In the genomic region with DNA sequence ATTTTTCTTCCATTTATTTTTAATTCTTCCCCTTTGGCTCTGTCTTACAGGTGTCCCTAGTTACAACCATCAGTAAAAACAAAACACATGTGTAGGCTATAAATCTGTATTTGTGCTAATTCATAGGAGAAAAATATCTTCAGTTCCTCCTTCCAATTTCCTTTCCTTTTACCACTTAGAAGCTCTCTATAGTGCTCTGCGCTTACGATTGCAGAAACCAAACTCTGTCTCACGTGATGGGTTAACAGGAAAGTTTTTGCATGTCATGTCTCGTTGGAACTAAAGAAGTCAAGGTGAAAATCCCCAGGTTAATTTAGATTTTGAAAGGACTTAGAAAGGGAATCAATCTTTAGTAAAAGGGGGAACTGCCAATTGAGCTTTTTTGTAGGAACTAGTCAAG, we compare ENCODE assay signal across 21 cellular contexts.
DNase-seq lines count a peak whose midpoint lies in the region; ATAC-seq and TF ChIP-seq lines count a peak whose summit lies in the region.
"Had no signal": no experiment of that assay in that cellular context is flagged by ENCODE, and none has a peak within 500 bp of the region (broad histone marks: within the 10 kb centered on the region; RNA-seq: fewer than 3 reads in every experiment).

No MANE protein-coding gene starts in this region.

- CTCF ChIA-PET in OCI-LY7 (lab: Charles Lee; ENCODE audit: unreplicated experiment): no interaction called here

- peak; percentile 20 for DNase-seq in NOMO-1 treated with DMSO at 0.1 percent for 48 hours (lab: John Stamatoyannopoulos, UW; ENCODE audit: unreplicated experiment)
- no peak for DNase-seq in NOMO-1 treated with dmso at 0.1 percent for 144 hours (lab: John Stamatoyannopoulos, UW; ENCODE audit: unreplicated experiment)
- peak; percentile 18 for DNase-seq in MM.1S
- DNase-seq in OCI-LY7 (ENCODE audit: low spot score): no peak
- DNase-seq in immature natural killer cell: no peak
- DNase-seq in A172 (ENCODE audit: low spot score): no peak
- no peak for DNase-seq in esophagus squamous epithelium (lab: John Stamatoyannopoulos, UW)
- DNase-seq: activated CD4-positive, alpha-beta T cell treated with anti-CD3 and anti-CD28 coated beads, Interleukin-2, amount 50 U/mL, for 1 hour; anterior cingulate cortex; CD4-positive, alpha-beta T cell; GDM1; HFFc6; hippocampal formation; Kasumi-1; left ventricle myocardium inferior; NCI-H1694 treated with DMSO at 0.1 percent for 48 hours; NCI-H510A treated with DMSO at 0.1 percent for 48 hours had no signal

- H3K4me2 ChIP-seq in MM.1S (ENCODE audit: low read depth, low read length): no peak overlapping the region
- H3K4me2 ChIP-seq in OCI-LY7 (ENCODE audit: low read length): no peak overlapping the region

- no peaks in the 10 kb centered on the region for H3K27me3 ChIP-seq in MM.1S (replicated peaks; ENCODE audit: insufficient read depth, low read length)
- no peaks in the 10 kb centered on the region for H3K27me3 ChIP-seq in esophagus squamous epithelium

- no peak overlapping the region for H3K9ac ChIP-seq in MM.1S (ENCODE audit: low read length)

- 36 to 47% methylated on average over 4 of the region's 4 CpGs for WGBS in esophagus squamous epithelium, 2 donors

- BruUV-seq in OCI-LY7 (replicated peaks; lab: Mats Ljungman, UMichigan): no TSS peak

- H3K79me2 ChIP-seq in MM.1S (ENCODE audit: low read length): no peaks in the 10 kb centered on the region
- no peaks in the 10 kb centered on the region for H3K79me2 ChIP-seq in OCI-LY7 (ENCODE audit: insufficient read depth, low read depth, low read length)

- TF ChIP-seq POLR2A in esophagus squamous epithelium (IDR thresholded peaks at IDR 0.05): no peak

- H3K9me3 ChIP-seq in MM.1S (replicated peaks; ENCODE audit: insufficient read depth, low read length) (no peaks in the 10 kb centered on the region), OCI-LY7 (ENCODE audit: low read length) (no peaks in the 10 kb centered on the region), esophagus squamous epithelium (no peaks in the 10 kb centered on the region)
- H3K9me3 ChIP-seq: left ventricle myocardium inferior had no signal

- no peaks in the 10 kb centered on the region for H3K27me3 Mint-ChIP-seq in immature natural killer cell (ENCODE audit: low read depth in 3 of 3)
- H3K27me3 Mint-ChIP-seq: CD4-positive, alpha-beta T cell; dendritic cell treated with granulocyte-macrophage colony-stimulating factor and Interleukin-4, amounts not matched to agents 40 ng/mL and 50 ng/mL, for 4 days had no signal

- TF ChIP-seq CTCF in MM.1S (IDR thresholded peaks at IDR 0.05; ENCODE audit: low read length) (no peak), OCI-LY7 (conservative IDR thresholded peaks at IDR 0.05; ENCODE audit: low read length) (no peak), esophagus squamous epithelium (IDR thresholded peaks at IDR 0.05) (no peak)

- H4K20me1 ChIP-seq in MM.1S (ENCODE audit: insufficient read depth, low read length) (no peaks in the 10 kb centered on the region), OCI-LY7 (ENCODE audit: insufficient read depth, low read length) (no peaks in the 10 kb centered on the region)

- intact Hi-C loops in OCI-LY7 (cut with micrococcal nuclease; ENCODE audit: unreplicated experiment): no loop called here
- intact Hi-C loops in esophagus squamous epithelium (cut with DNase I): no loop called here

- H3K36me3 ChIP-seq in MM.1S (replicated peaks; ENCODE audit: insufficient read depth, low read length) (no peaks in the 10 kb centered on the region), OCI-LY7 (ENCODE audit: insufficient read depth, low read length) (no peaks in the 10 kb centered on the region), esophagus squamous epithelium (no peaks in the 10 kb centered on the region)
- H3K36me3 ChIP-seq: left ventricle myocardium inferior had no signal

- H3K9me3 Mint-ChIP-seq in immature natural killer cell: peaks cover 0 to 2% (median 0%) of the 10 kb centered on the region in 6 donors
- H3K9me3 Mint-ChIP-seq: dendritic cell treated with granulocyte-macrophage colony-stimulating factor and Interleukin-4, amounts not matched to agents 40 ng/mL and 50 ng/mL, for 4 days; HFFc6 had no signal

- no peak overlapping the region for H3K4me3 ChIP-seq in MM.1S (ENCODE audit: low read length)
- no peak overlapping the region for H3K4me3 ChIP-seq in OCI-LY7 (ENCODE audit: low read depth, low read length, poor library complexity, severe bottlenecking)
- no peak overlapping the region for H3K4me3 ChIP-seq in esophagus squamous epithelium
- H3K4me3 ChIP-seq: left ventricle myocardium inferior had no signal

- H3K4me1 ChIP-seq in MM.1S (ENCODE audit: low read length) (peaks cover 16% of the 10 kb centered on the region), OCI-LY7 (ENCODE audit: insufficient read depth, low read length, poor library complexity, severe bottlenecking) (no peaks in the 10 kb centered on the region), esophagus squamous epithelium (no peaks in the 10 kb centered on the region)
- H3K4me1 ChIP-seq: left ventricle myocardium inferior had no signal

- POLR2A ChIA-PET in OCI-LY7 (lab: Charles Lee): interaction anchor here (0.6 to 1.0 kb wide), 4 partner anchors 8 to 42 kb away, joined by 3 to 6 read pairs (median 4); no protein-coding TSS in a partner anchor

- no peaks in the 10 kb centered on the region for H3K9me2 ChIP-seq in MM.1S (replicated peaks; ENCODE audit: insufficient read depth, low read length)
- H3K9me2 ChIP-seq in OCI-LY7 (ENCODE audit: insufficient read depth, low read length): no peaks in the 10 kb centered on the region

- peak overlapping the region; percentile 20; the same call in 1 of the 2 replicates for H3K27ac ChIP-seq in MM.1S (ENCODE audit: low read length)
- H3K27ac ChIP-seq in OCI-LY7 (ENCODE audit: low read depth, low read length, poor library complexity, severe bottlenecking): no peak overlapping the region
- H3K27ac ChIP-seq in esophagus squamous epithelium: no peak overlapping the region
- H3K27ac ChIP-seq: 22Rv1, left ventricle myocardium inferior had no signal

- no peaks in the 10 kb centered on the region for H3K4me1 Mint-ChIP-seq in immature natural killer cell

- H3F3A ChIP-seq in MM.1S (ENCODE audit: insufficient read depth, low read length): no peaks in the 10 kb centered on the region

- H3K27ac Mint-ChIP-seq in immature natural killer cell: no peak overlapping the region
- H3K27ac Mint-ChIP-seq: CD4-positive, alpha-beta T cell; dendritic cell treated with granulocyte-macrophage colony-stimulating factor and Interleukin-4, amounts not matched to agents 40 ng/mL and 50 ng/mL, for 4 days; HFFc6 had no signal

- no peak overlapping the region for H3K4me3 Mint-ChIP-seq in immature natural killer cell
- H3K4me3 Mint-ChIP-seq: CD4-positive, alpha-beta T cell; dendritic cell treated with granulocyte-macrophage colony-stimulating factor and Interleukin-4, amounts not matched to agents 40 ng/mL and 50 ng/mL, for 4 days; HFFc6 had no signal

- H3K36me3 Mint-ChIP-seq in immature natural killer cell: no peaks in the 10 kb centered on the region

- ATAC-seq in HG02678 (IDR thresholded peaks at IDR 0.05; ENCODE audit: unreplicated experiment): peak; percentile 67
- ATAC-seq: Right ventricle myocardium inferior had no signal

- no peak overlapping the region for H2AFZ ChIP-seq in MM.1S (ENCODE audit: low read length)
- no peak overlapping the region for H2AFZ ChIP-seq in OCI-LY7 (ENCODE audit: low read length)

Comparison
In these comparisons a context has a peak if more than half of its experiments do, and no peak if none do; other contexts are left out.
1. DNase-seq: peak in NOMO-1 treated with DMSO at 0.1 percent for 48 hours (single experiment) and MM.1S (single experiment); none in NOMO-1 treated with dmso at 0.1 percent for 144 hours (single experiment), OCI-LY7 (single experiment), immature natural killer cell (0 of 3), A172 (single experiment) and esophagus squamous epithelium (single experiment).